In genomic region chr3:170813261-170813660, GRCh38 we compare ENCODE assay signal across 27 cellular contexts.
"Had no signal": no experiment of that assay in that cellular context is flagged by ENCODE, and none has a peak within 500 bp of the region (broad histone marks: within the 10 kb centered on the region; RNA-seq: fewer than 3 reads in every experiment).

No MANE protein-coding gene starts in this region.

- H3K27ac ChIP-seq: breast epithelium, colonic mucosa, gastrocnemius medialis, neural progenitor cell, right lobe of liver, testis had no signal

- H3K27me3 ChIP-seq: breast epithelium, colonic mucosa, dorsolateral prefrontal cortex, gastrocnemius medialis, right lobe of liver, testis had no signal

- H3K27me3 Mint-ChIP-seq: activated naive CD8-positive, alpha-beta T cell treated with anti-CD3 and anti-CD28 coated beads for 36 hours; stimulated activated naive B cell treated with anti-CD40 and anti-IgM and Interleukin-4, amounts not matched to agents 10 μg/mL and 1 μg/mL and 100 μg/mL, for 72 hours had no signal

- ATAC-seq: effector memory CD8-positive, alpha-beta T cell; esophagus mucosa; gastrocnemius medialis; mucosa of descending colon; naive thymus-derived CD4-positive, alpha-beta T cell; right lobe of liver; stimulated activated naive B cell treated with anti-CD40 and anti-IgM and Interleukin-4, amounts not matched to agents 10 μg/mL and 1 μg/mL and 100 μg/mL, for 72 hours; WTC11 had no signal

- H3K4me1 Mint-ChIP-seq: activated naive CD8-positive, alpha-beta T cell treated with anti-CD3 and anti-CD28 coated beads for 36 hours had no signal

- H2AFZ ChIP-seq: neural progenitor cell had no signal

- H3K4me3 Mint-ChIP-seq: activated naive CD8-positive, alpha-beta T cell treated with anti-CD3 and anti-CD28 coated beads for 36 hours; effector memory CD8-positive, alpha-beta T cell; memory B cell; naive thymus-derived CD4-positive, alpha-beta T cell; neural progenitor cell; stimulated activated naive B cell treated with anti-CD40 and anti-IgM and Interleukin-4, amounts not matched to agents 10 μg/mL and 1 μg/mL and 100 μg/mL, for 72 hours; T-helper 1 cell treated with Interleukin-12 subunit alpha and Interleukin-12 subunit beta and Interleukin-4 antibody, amounts not matched to agents 30 μg/mL and 1 μg/mL, for 36 hours; type B pancreatic cell; WTC11 had no signal

- H3K4me1 ChIP-seq: breast epithelium, colonic mucosa, gastrocnemius medialis, right lobe of liver had no signal

- H3K36me3 Mint-ChIP-seq: activated naive CD8-positive, alpha-beta T cell treated with anti-CD3 and anti-CD28 coated beads for 36 hours; memory B cell; naive thymus-derived CD4-positive, alpha-beta T cell; neural progenitor cell; stimulated activated naive B cell treated with anti-CD40 and anti-IgM and Interleukin-4, amounts not matched to agents 10 μg/mL and 1 μg/mL and 100 μg/mL, for 72 hours; type B pancreatic cell had no signal

- H3K27ac Mint-ChIP-seq: activated naive CD8-positive, alpha-beta T cell treated with anti-CD3 and anti-CD28 coated beads for 36 hours; effector memory CD8-positive, alpha-beta T cell; memory B cell; naive thymus-derived CD4-positive, alpha-beta T cell; neural progenitor cell; stimulated activated naive B cell treated with anti-CD40 and anti-IgM and Interleukin-4, amounts not matched to agents 10 μg/mL and 1 μg/mL and 100 μg/mL, for 72 hours; T-helper 1 cell treated with Interleukin-12 subunit alpha and Interleukin-12 subunit beta and Interleukin-4 antibody, amounts not matched to agents 30 μg/mL and 1 μg/mL, for 36 hours; type B pancreatic cell; WTC11 had no signal

- H3K36me3 ChIP-seq: breast epithelium, colonic mucosa, gastrocnemius medialis, neural progenitor cell, right lobe of liver had no signal

- H3K4me2 ChIP-seq: neural progenitor cell had no signal

- H3K9me3 Mint-ChIP-seq: activated naive CD8-positive, alpha-beta T cell treated with anti-CD3 and anti-CD28 coated beads for 36 hours; effector memory CD8-positive, alpha-beta T cell; memory B cell; naive thymus-derived CD4-positive, alpha-beta T cell; stimulated activated naive B cell treated with anti-CD40 and anti-IgM and Interleukin-4, amounts not matched to agents 10 μg/mL and 1 μg/mL and 100 μg/mL, for 72 hours; T-helper 1 cell treated with Interleukin-12 subunit alpha and Interleukin-12 subunit beta and Interleukin-4 antibody, amounts not matched to agents 30 μg/mL and 1 μg/mL, for 36 hours; type B pancreatic cell had no signal

- H3K9ac ChIP-seq: neural progenitor cell had no signal

- H3K9me3 ChIP-seq: breast epithelium, colonic mucosa, gastrocnemius medialis, mucosa of descending colon, right lobe of liver, testis had no signal

- DNase-seq: activated CD4-positive, alpha-beta T cell treated with anti-CD3 and anti-CD28 coated beads, Interleukin-2, amount 50 U/mL, for 4 hours; activated naive CD4-positive, alpha-beta T cell treated with Interleukin-2 at 50 U/mL for 16 hours; activated naive CD8-positive, alpha-beta T cell treated with anti-CD3 and anti-CD28 coated beads for 36 hours; activated T-cell treated with anti-CD3 and anti-CD28 coated beads, Interleukin-2, amount 50 U/mL, for 48 hours; colonic mucosa; dorsolateral prefrontal cortex; effector memory CD8-positive, alpha-beta T cell; gastrocnemius medialis; hypothalamus; mucosa of descending colon; naive thymus-derived CD4-positive, alpha-beta T cell; posterior cingulate gyrus; right lobe of liver; small intestine; stimulated activated CD4-positive, alpha-beta T cell treated with anti-CD3 and anti-CD28 coated beads, Interleukin-15, amount 100 ng/mL, for 24 hours; stimulated activated CD4-positive, alpha-beta T cell treated with anti-CD3 and anti-CD28 coated beads, Interleukin-2, amount 100 ng/mL, for 48 hours; stimulated activated CD8-positive, alpha-beta memory T cell treated with anti-CD3 and anti-CD28 coated beads, Interleukin-4, amount 100 ng/mL, for 48 hours; stimulated activated naive B cell treated with anti-CD40 and anti-IgM and Interleukin-4, amounts not matched to agents 10 μg/mL and 1 μg/mL and 100 μg/mL, for 72 hours; T1000; testis had no signal

- H3K4me3 ChIP-seq: breast epithelium, colonic mucosa, dorsolateral prefrontal cortex, gastrocnemius medialis, mucosa of descending colon, neural progenitor cell, right lobe of liver, testis had no signal
